ENCODE assay signal across 1 cellular context in the genomic region with DNA sequence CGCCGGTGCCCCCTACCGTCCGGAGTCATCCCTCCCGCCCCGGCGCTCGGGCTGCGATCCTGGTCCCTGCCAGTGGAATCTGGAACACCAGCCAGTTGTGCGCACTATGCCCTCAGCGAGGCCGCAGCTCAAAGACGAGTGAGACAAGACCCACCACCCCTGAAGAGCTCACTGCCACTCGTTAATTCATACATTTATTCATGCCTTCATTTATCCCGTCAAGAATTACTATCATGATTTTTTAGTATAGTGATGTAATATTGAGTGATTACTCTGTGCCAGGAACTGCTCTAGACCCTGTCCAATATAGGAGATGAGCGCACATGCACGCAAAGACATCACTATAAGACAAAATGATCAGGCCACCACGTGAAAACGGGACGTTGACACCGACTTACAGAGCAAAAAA.
TF ChIP-seq lines count a peak whose summit lies in the region.

No MANE protein-coding gene starts in this region.

TF ChIP-seq in HepG2, 621 proteins besides CTCF, POLR2A, EP300 and RAD21 (continued from another document and continues in another):
- TF ChIP-seq, protein P1, sequence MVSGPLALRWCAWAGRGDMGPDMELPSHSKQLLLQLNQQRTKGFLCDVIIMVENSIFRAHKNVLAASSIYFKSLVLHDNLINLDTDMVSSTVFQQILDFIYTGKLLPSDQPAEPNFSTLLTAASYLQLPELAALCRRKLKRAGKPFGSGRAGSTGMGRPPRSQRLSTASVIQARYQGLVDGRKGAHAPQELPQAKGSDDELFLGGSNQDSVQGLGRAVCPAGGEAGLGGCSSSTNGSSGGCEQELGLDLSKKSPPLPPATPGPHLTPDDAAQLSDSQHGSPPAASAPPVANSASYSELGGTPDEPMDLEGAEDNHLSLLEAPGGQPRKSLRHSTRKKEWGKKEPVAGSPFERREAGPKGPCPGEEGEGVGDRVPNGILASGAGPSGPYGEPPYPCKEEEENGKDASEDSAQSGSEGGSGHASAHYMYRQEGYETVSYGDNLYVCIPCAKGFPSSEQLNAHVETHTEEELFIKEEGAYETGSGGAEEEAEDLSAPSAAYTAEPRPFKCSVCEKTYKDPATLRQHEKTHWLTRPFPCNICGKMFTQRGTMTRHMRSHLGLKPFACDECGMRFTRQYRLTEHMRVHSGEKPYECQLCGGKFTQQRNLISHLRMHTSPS (CRISPR knock-in tag; IDR thresholded peaks at IDR 0.05; ENCODE audit: low read depth), result no peak
- no peak for TF ChIP-seq NFKBIZ (CRISPR knock-in tag; IDR thresholded peaks at IDR 0.05)
- TF ChIP-seq ZNF234 (CRISPR knock-in tag; conservative IDR thresholded peaks at IDR 0.05), result no peak
- TF ChIP-seq ZNF552 (CRISPR knock-in tag; IDR thresholded peaks at IDR 0.05; ENCODE audit: borderline replicate concordance), result no peak
- TF ChIP-seq ZNF260 (CRISPR knock-in tag; IDR thresholded peaks at IDR 0.05; ENCODE audit: borderline replicate concordance, low read depth), result no peak
- TF ChIP-seq SP4 (CRISPR knock-in tag; IDR thresholded peaks at IDR 0.05), result 0 out of 2 replicates have a peak, but pooled peaks have one; percentile 15
- no peak for TF ChIP-seq GABPB1 (CRISPR knock-in tag; IDR thresholded peaks at IDR 0.05)
- TF ChIP-seq NCOA5 (CRISPR knock-in tag; IDR thresholded peaks at IDR 0.05), result 0 out of 2 replicates have a peak, but pooled peaks have one; percentile 55
- TF ChIP-seq, protein P2, sequence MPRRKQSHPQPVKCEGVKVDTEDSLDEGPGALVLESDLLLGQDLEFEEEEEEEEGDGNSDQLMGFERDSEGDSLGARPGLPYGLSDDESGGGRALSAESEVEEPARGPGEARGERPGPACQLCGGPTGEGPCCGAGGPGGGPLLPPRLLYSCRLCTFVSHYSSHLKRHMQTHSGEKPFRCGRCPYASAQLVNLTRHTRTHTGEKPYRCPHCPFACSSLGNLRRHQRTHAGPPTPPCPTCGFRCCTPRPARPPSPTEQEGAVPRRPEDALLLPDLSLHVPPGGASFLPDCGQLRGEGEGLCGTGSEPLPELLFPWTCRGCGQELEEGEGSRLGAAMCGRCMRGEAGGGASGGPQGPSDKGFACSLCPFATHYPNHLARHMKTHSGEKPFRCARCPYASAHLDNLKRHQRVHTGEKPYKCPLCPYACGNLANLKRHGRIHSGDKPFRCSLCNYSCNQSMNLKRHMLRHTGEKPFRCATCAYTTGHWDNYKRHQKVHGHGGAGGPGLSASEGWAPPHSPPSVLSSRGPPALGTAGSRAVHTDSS (CRISPR knock-in tag; conservative IDR thresholded peaks at IDR 0.05), result no peak
- TF ChIP-seq ZNF256 (CRISPR knock-in tag; conservative IDR thresholded peaks at IDR 0.05), result no peak
- TF ChIP-seq HDAC6 (IDR thresholded peaks at IDR 0.05; ENCODE audit: low read depth, low read length), result no peak
- no peak for TF ChIP-seq HNRNPLL (IDR thresholded peaks at IDR 0.05; ENCODE audit: low read depth, low read length, poor library complexity, severe bottlenecking)
- no peak for TF ChIP-seq RARA (CRISPR knock-in tag; IDR thresholded peaks at IDR 0.05)
- no peak for TF ChIP-seq ZNF10 (CRISPR knock-in tag; IDR thresholded peaks at IDR 0.05; ENCODE audit: borderline replicate concordance, low read depth)
- TF ChIP-seq KDM2A (CRISPR knock-in tag; IDR thresholded peaks at IDR 0.05; ENCODE audit: borderline replicate concordance, low read depth), result no peak
- no peak for TF ChIP-seq HOXD1 (CRISPR knock-in tag; IDR thresholded peaks at IDR 0.05)
- no peak for TF ChIP-seq JARID2 (CRISPR knock-in tag; IDR thresholded peaks at IDR 0.05; ENCODE audit: insufficient replicate concordance)
- TF ChIP-seq, protein P3, sequence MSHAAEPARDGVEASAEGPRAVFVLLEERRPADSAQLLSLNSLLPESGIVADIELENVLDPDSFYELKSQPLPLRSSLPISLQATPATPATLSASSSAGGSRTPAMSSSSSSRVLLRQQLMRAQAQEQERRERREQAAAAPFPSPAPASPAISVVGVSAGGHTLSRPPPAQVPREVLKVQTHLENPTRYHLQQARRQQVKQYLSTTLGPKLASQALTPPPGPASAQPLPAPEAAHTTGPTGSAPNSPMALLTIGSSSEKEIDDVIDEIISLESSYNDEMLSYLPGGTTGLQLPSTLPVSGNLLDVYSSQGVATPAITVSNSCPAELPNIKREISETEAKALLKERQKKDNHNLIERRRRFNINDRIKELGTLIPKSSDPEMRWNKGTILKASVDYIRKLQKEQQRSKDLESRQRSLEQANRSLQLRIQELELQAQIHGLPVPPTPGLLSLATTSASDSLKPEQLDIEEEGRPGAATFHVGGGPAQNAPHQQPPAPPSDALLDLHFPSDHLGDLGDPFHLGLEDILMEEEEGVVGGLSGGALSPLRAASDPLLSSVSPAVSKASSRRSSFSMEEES (CRISPR knock-in tag; IDR thresholded peaks at IDR 0.05), result no peak
- TF ChIP-seq SMC3 (IDR thresholded peaks at IDR 0.05; ENCODE audit: low read length), result no peak
- no peak for TF ChIP-seq SMAD9 (CRISPR knock-in tag; IDR thresholded peaks at IDR 0.05)
- no peak for TF ChIP-seq GATAD1 (CRISPR knock-in tag; IDR thresholded peaks at IDR 0.05)
- TF ChIP-seq, protein P4, sequence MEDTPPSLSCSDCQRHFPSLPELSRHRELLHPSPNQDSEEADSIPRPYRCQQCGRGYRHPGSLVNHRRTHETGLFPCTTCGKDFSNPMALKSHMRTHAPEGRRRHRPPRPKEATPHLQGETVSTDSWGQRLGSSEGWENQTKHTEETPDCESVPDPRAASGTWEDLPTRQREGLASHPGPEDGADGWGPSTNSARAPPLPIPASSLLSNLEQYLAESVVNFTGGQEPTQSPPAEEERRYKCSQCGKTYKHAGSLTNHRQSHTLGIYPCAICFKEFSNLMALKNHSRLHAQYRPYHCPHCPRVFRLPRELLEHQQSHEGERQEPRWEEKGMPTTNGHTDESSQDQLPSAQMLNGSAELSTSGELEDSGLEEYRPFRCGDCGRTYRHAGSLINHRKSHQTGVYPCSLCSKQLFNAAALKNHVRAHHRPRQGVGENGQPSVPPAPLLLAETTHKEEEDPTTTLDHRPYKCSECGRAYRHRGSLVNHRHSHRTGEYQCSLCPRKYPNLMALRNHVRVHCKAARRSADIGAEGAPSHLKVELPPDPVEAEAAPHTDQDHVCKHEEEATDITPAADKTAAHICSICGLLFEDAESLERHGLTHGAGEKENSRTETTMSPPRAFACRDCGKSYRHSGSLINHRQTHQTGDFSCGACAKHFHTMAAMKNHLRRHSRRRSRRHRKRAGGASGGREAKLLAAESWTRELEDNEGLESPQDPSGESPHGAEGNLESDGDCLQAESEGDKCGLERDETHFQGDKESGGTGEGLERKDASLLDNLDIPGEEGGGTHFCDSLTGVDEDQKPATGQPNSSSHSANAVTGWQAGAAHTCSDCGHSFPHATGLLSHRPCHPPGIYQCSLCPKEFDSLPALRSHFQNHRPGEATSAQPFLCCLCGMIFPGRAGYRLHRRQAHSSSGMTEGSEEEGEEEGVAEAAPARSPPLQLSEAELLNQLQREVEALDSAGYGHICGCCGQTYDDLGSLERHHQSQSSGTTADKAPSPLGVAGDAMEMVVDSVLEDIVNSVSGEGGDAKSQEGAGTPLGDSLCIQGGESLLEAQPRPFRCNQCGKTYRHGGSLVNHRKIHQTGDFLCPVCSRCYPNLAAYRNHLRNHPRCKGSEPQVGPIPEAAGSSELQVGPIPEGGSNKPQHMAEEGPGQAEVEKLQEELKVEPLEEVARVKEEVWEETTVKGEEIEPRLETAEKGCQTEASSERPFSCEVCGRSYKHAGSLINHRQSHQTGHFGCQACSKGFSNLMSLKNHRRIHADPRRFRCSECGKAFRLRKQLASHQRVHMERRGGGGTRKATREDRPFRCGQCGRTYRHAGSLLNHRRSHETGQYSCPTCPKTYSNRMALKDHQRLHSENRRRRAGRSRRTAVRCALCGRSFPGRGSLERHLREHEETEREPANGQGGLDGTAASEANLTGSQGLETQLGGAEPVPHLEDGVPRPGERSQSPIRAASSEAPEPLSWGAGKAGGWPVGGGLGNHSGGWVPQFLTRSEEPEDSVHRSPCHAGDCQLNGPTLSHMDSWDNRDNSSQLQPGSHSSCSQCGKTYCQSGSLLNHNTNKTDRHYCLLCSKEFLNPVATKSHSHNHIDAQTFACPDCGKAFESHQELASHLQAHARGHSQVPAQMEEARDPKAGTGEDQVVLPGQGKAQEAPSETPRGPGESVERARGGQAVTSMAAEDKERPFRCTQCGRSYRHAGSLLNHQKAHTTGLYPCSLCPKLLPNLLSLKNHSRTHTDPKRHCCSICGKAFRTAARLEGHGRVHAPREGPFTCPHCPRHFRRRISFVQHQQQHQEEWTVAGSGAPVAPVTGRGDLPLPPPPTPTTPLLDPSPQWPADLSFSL (CRISPR knock-in tag; IDR thresholded peaks at IDR 0.05), result no peak
- TF ChIP-seq SRY (CRISPR knock-in tag; IDR thresholded peaks at IDR 0.05), result no peak
- TF ChIP-seq SOX13 (IDR thresholded peaks at IDR 0.05), result no peak
- TF ChIP-seq SOX13 (CRISPR knock-in tag; conservative IDR thresholded peaks at IDR 0.05 in 1 of 2, IDR thresholded peaks at IDR 0.05 in 1 of 2), result no peak
- TF ChIP-seq, protein P5, sequence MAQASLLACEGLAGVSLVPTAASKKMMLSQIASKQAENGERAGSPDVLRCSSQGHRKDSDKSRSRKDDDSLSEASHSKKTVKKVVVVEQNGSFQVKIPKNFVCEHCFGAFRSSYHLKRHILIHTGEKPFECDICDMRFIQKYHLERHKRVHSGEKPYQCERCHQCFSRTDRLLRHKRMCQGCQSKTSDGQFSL (CRISPR knock-in tag; IDR thresholded peaks at IDR 0.05), result no peak
- no peak; the same call in 1 of the 2 replicates for TF ChIP-seq PITX1 (CRISPR knock-in tag; IDR thresholded peaks at IDR 0.05)
- TF ChIP-seq ARNT2 (CRISPR knock-in tag; IDR thresholded peaks at IDR 0.05; ENCODE audit: low read depth), result no peak
- no peak for TF ChIP-seq ZNF792 (CRISPR knock-in tag; IDR thresholded peaks at IDR 0.05)
- TF ChIP-seq, protein P6, sequence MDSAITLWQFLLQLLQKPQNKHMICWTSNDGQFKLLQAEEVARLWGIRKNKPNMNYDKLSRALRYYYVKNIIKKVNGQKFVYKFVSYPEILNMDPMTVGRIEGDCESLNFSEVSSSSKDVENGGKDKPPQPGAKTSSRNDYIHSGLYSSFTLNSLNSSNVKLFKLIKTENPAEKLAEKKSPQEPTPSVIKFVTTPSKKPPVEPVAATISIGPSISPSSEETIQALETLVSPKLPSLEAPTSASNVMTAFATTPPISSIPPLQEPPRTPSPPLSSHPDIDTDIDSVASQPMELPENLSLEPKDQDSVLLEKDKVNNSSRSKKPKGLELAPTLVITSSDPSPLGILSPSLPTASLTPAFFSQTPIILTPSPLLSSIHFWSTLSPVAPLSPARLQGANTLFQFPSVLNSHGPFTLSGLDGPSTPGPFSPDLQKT (CRISPR knock-in tag; IDR thresholded peaks at IDR 0.05; ENCODE audit: borderline replicate concordance), result no peak
- no peak for TF ChIP-seq ZNF331 (CRISPR knock-in tag; IDR thresholded peaks at IDR 0.05)
- TF ChIP-seq NAIF1 (CRISPR knock-in tag; IDR thresholded peaks at IDR 0.05; ENCODE audit: borderline replicate concordance), result no peak
- TF ChIP-seq ZNF547 (CRISPR knock-in tag; IDR thresholded peaks at IDR 0.05), result no peak
- no peak for TF ChIP-seq ZNF619 (CRISPR knock-in tag; IDR thresholded peaks at IDR 0.05)
- TF ChIP-seq ZNF382 (CRISPR knock-in tag; IDR thresholded peaks at IDR 0.05; ENCODE audit: borderline replicate concordance), result no peak
- no peak for TF ChIP-seq ZNF678 (CRISPR knock-in tag; IDR thresholded peaks at IDR 0.05)
- TF ChIP-seq ZNF557 (CRISPR knock-in tag; IDR thresholded peaks at IDR 0.05), result no peak
- peak; percentile 72; the same call in 1 of the 2 replicates for TF ChIP-seq TP53 (CRISPR knock-in tag; conservative IDR thresholded peaks at IDR 0.05)
- TF ChIP-seq, protein P7, sequence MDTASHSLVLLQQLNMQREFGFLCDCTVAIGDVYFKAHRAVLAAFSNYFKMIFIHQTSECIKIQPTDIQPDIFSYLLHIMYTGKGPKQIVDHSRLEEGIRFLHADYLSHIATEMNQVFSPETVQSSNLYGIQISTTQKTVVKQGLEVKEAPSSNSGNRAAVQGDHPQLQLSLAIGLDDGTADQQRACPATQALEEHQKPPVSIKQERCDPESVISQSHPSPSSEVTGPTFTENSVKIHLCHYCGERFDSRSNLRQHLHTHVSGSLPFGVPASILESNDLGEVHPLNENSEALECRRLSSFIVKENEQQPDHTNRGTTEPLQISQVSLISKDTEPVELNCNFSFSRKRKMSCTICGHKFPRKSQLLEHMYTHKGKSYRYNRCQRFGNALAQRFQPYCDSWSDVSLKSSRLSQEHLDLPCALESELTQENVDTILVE (CRISPR knock-in tag; IDR thresholded peaks at IDR 0.05), result no peak; the same call in 1 of the 2 replicates
- TF ChIP-seq ZBTB38 (CRISPR knock-in tag; IDR thresholded peaks at IDR 0.05), result no peak
- peak; percentile 72 for TF ChIP-seq CCAR2 (optimal IDR thresholded peaks at IDR 0.05; ENCODE audit: low read depth, low read length)
- peak; percentile 17; the same call in 1 of the 2 replicates for TF ChIP-seq BRCA1 (CRISPR knock-in tag; IDR thresholded peaks at IDR 0.05)
- no peak for TF ChIP-seq ZNF333 (CRISPR knock-in tag; IDR thresholded peaks at IDR 0.05; ENCODE audit: borderline replicate concordance)
- no peak for TF ChIP-seq GTF3A (CRISPR knock-in tag; conservative IDR thresholded peaks at IDR 0.05)
- TF ChIP-seq KLF6 (CRISPR knock-in tag; IDR thresholded peaks at IDR 0.05), result no peak
- TF ChIP-seq, protein P8, sequence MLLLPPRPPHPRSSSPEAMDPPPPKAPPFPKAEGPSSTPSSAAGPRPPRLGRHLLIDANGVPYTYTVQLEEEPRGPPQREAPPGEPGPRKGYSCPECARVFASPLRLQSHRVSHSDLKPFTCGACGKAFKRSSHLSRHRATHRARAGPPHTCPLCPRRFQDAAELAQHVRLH (CRISPR knock-in tag; IDR thresholded peaks at IDR 0.05; ENCODE audit: borderline replicate concordance, low read depth), result no peak
- no peak for TF ChIP-seq GTF2F1 (IDR thresholded peaks at IDR 0.05; ENCODE audit: low read length)
- TF ChIP-seq SPEN (CRISPR knock-in tag; IDR thresholded peaks at IDR 0.05; ENCODE audit: low read depth), result no peak; the same call in 1 of the 2 replicates
- TF ChIP-seq, protein P9, sequence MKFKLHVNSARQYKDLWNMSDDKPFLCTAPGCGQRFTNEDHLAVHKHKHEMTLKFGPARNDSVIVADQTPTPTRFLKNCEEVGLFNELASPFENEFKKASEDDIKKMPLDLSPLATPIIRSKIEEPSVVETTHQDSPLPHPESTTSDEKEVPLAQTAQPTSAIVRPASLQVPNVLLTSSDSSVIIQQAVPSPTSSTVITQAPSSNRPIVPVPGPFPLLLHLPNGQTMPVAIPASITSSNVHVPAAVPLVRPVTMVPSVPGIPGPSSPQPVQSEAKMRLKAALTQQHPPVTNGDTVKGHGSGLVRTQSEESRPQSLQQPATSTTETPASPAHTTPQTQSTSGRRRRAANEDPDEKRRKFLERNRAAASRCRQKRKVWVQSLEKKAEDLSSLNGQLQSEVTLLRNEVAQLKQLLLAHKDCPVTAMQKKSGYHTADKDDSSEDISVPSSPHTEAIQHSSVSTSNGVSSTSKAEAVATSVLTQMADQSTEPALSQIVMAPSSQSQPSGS (CRISPR knock-in tag; IDR thresholded peaks at IDR 0.05), result no peak
- no peak for TF ChIP-seq NFYC (CRISPR knock-in tag; IDR thresholded peaks at IDR 0.05)
- TF ChIP-seq TBL1XR1 (IDR thresholded peaks at IDR 0.05; ENCODE audit: borderline replicate concordance, low read length, partially characterized antibody), result no peak
- TF ChIP-seq, protein P10, sequence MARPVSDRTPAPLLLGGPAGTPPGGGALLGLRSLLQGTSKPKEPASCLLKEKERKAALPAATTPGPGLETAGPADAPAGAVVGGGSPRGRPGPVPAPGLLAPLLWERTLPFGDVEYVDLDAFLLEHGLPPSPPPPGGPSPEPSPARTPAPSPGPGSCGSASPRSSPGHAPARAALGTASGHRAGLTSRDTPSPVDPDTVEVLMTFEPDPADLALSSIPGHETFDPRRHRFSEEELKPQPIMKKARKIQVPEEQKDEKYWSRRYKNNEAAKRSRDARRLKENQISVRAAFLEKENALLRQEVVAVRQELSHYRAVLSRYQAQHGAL (CRISPR knock-in tag; IDR thresholded peaks at IDR 0.05; ENCODE audit: not compliant biosample characterization), result no peak
- TF ChIP-seq ZNF180 (CRISPR knock-in tag; IDR thresholded peaks at IDR 0.05; ENCODE audit: borderline replicate concordance, low read depth), result no peak
- TF ChIP-seq POLR2G (IDR thresholded peaks at IDR 0.05; ENCODE audit: low read depth, low read length), result no peak
